ENCODE assay signal across 24 cellular contexts in genomic region chr5:116045821-116046220, GRCh38. TPM values are rescaled to one million over a fixed set of nuclear protein-coding genes. Genes with fewer than 3 reads are reported as not detected.
A peak's percentile ranks its signal among the peaks of the same experiment; 100 is the strongest.
DNase-seq lines count a peak whose midpoint lies in the region; ATAC-seq, FAIRE-seq and TF ChIP-seq lines count a peak whose summit lies in the region.
"Had no signal": no experiment of that assay in that cellular context is flagged by ENCODE, and none has a peak within 500 bp of the region (broad histone marks: within the 10 kb centered on the region; RNA-seq: fewer than 3 reads in every experiment).

No MANE protein-coding gene starts in this region.

- H3K36me3 ChIP-seq in astrocyte (ENCODE audit: insufficient read depth, low read length) = no peaks in the 10 kb centered on the region
- H3K36me3 ChIP-seq: Peyer's patch, SJSA1 had no signal

- H3K27me3 Mint-ChIP-seq in astrocyte (ENCODE audit: low read depth, unreplicated experiment) = no peaks in the 10 kb centered on the region
- H3K27me3 Mint-ChIP-seq in activated CD4-positive, alpha-beta memory T cell treated with anti-CD3 and anti-CD28 coated beads, Interleukin-2, amount 10 ng/mL, durations not matched to agents 7 days and 5 days = peaks cover 19% of the 10 kb centered on the region
- H3K27me3 Mint-ChIP-seq: B cell had no signal

- no peaks in the 10 kb centered on the region for H3K79me2 ChIP-seq in astrocyte (ENCODE audit: insufficient read depth, low read length)

- H3K27ac ChIP-seq in astrocyte (ENCODE audit: low read depth, low read length) = no peak overlapping the region
- H3K27ac ChIP-seq: A549, Peyer's patch, SJSA1 had no signal

- CTCF ChIA-PET in activated CD4-positive, alpha-beta memory T cell treated with anti-CD3 and anti-CD28 coated beads, Interleukin-2, amount 10 ng/mL, durations not matched to agents 7 days and 5 days (lab: Charles Lee) = no interaction called here

- TF ChIP-seq CTCF in astrocyte (IDR thresholded peaks at IDR 0.05; ENCODE audit: insufficient read depth, low read depth, low read length) = no peak

- H4K20me1 ChIP-seq in astrocyte (ENCODE audit: insufficient read depth, low read length) = no peaks in the 10 kb centered on the region

- DNase-seq in NCI-H524 (lab: John Stamatoyannopoulos, UW) (peak; percentile 26 to 56), NCI-H524 treated with DMSO at 0.1 percent for 48 hours (lab: John Stamatoyannopoulos, UW) (no peak), M059J (ENCODE audit: low read depth) (peak; percentile 53), astrocyte (ENCODE audit: low read depth) (peak; percentile 12), skeletal muscle cell (ENCODE audit: low read depth) (peak; percentile 12)
- DNase-seq in stimulated activated naive CD8-positive, alpha-beta T cell treated with anti-CD3 and anti-CD28 coated beads, Interleukin-15, Interleukin-2, amounts not matched to agents 100 U/mL and 50 U/mL, for 24 hours = no peak
- no peak for DNase-seq in activated CD4-positive, alpha-beta memory T cell treated with anti-CD3 and anti-CD28 coated beads, Interleukin-2, amount 10 ng/mL, durations not matched to agents 7 days and 5 days
- DNase-seq in activated CD4-positive, CD25-positive, alpha-beta regulatory T cell treated with anti-CD3 and anti-CD28 coated beads, Interleukin-2, amount 50 U/mL, for 72 hours = no peak
- DNase-seq: DMS79, GOT3, HCEC 1CT, IMR-90, NCI-H1436, NCI-H187 treated with DMSO at 0.1 percent for 48 hours, NCI-H2107, NCI-H2227 treated with DMSO at 0.1 percent for 48 hours, NCI-H526 treated with DMSO at 0.1 percent for 48 hours, Peyer's patch had no signal

- no peak overlapping the region for H3K9ac ChIP-seq in astrocyte (ENCODE audit: low read length)

- H3K36me3 Mint-ChIP-seq in astrocyte (ENCODE audit: low read depth, unreplicated experiment) = no peaks in the 10 kb centered on the region
- no peaks in the 10 kb centered on the region for H3K36me3 Mint-ChIP-seq in activated CD4-positive, alpha-beta memory T cell treated with anti-CD3 and anti-CD28 coated beads, Interleukin-2, amount 10 ng/mL, durations not matched to agents 7 days and 5 days (ENCODE audit: low read depth)
- H3K36me3 Mint-ChIP-seq: CD14-positive monocyte had no signal

- H3K9me3 ChIP-seq in astrocyte (ENCODE audit: insufficient read depth, low read depth, low read length) = no peaks in the 10 kb centered on the region
- H3K9me3 ChIP-seq: A549, Peyer's patch, SJSA1 had no signal

- H3K4me1 Mint-ChIP-seq in astrocyte (ENCODE audit: low read depth, unreplicated experiment) = peaks cover 13% of the 10 kb centered on the region
- H3K4me1 Mint-ChIP-seq in activated CD4-positive, alpha-beta memory T cell treated with anti-CD3 and anti-CD28 coated beads, Interleukin-2, amount 10 ng/mL, durations not matched to agents 7 days and 5 days = peaks cover 2% of the 10 kb centered on the region
- H3K4me1 Mint-ChIP-seq: CD14-positive monocyte had no signal

- POLR2A ChIA-PET in activated CD4-positive, alpha-beta memory T cell treated with anti-CD3 and anti-CD28 coated beads, Interleukin-2, amount 10 ng/mL, durations not matched to agents 7 days and 5 days (lab: Charles Lee) = no interaction called here

- H3K27me3 ChIP-seq in astrocyte (ENCODE audit: insufficient read depth, low read length) = no peaks in the 10 kb centered on the region
- H3K27me3 ChIP-seq: Peyer's patch had no signal

- no peaks in the 10 kb centered on the region for H3K9me3 Mint-ChIP-seq in astrocyte (ENCODE audit: unreplicated experiment)
- no peaks in the 10 kb centered on the region for H3K9me3 Mint-ChIP-seq in activated CD4-positive, alpha-beta memory T cell treated with anti-CD3 and anti-CD28 coated beads, Interleukin-2, amount 10 ng/mL, durations not matched to agents 7 days and 5 days

- no peak overlapping the region for H3K4me2 ChIP-seq in astrocyte (ENCODE audit: low read length)
- H3K4me2 ChIP-seq: A549 had no signal

- H3K4me3 ChIP-seq in astrocyte (ENCODE audit: insufficient read depth, low read depth, low read length) = no peak overlapping the region
- no peak overlapping the region for H3K4me3 ChIP-seq in skeletal muscle cell (ENCODE audit: low read depth, low read length)
- H3K4me3 ChIP-seq: A549, Peyer's patch, SJSA1 had no signal

- no peak for FAIRE-seq in astrocyte (lab: Jason Lieb, UNC)
- FAIRE-seq: A549, GM19239 had no signal

- no peak overlapping the region for H3K27ac Mint-ChIP-seq in astrocyte (ENCODE audit: unreplicated experiment)
- no peak overlapping the region for H3K27ac Mint-ChIP-seq in activated CD4-positive, alpha-beta memory T cell treated with anti-CD3 and anti-CD28 coated beads, Interleukin-2, amount 10 ng/mL, durations not matched to agents 7 days and 5 days
- H3K27ac Mint-ChIP-seq: B cell, CD14-positive monocyte had no signal

- H2AFZ ChIP-seq in astrocyte (ENCODE audit: low read depth, low read length) = no peak overlapping the region

- no peak overlapping the region for H3K4me3 Mint-ChIP-seq in astrocyte (ENCODE audit: unreplicated experiment)
- no peak overlapping the region for H3K4me3 Mint-ChIP-seq in activated CD4-positive, alpha-beta memory T cell treated with anti-CD3 and anti-CD28 coated beads, Interleukin-2, amount 10 ng/mL, durations not matched to agents 7 days and 5 days
- H3K4me3 Mint-ChIP-seq: B cell, CD14-positive monocyte had no signal

- no peaks in the 10 kb centered on the region for H3K4me1 ChIP-seq in astrocyte (ENCODE audit: insufficient read depth, low read length)
- H3K4me1 ChIP-seq: A549, Peyer's patch, SJSA1 had no signal

- ATAC-seq in stimulated activated naive CD8-positive, alpha-beta T cell treated with anti-CD3 and anti-CD28 coated beads, Interleukin-15, Interleukin-2, amounts not matched to agents 100 U/mL and 50 U/mL, for 24 hours = no peak
- ATAC-seq: A549 had no signal

RNA-seq across cellular contexts. Expression of gene ARL14EPL, which starts 13.5 kb away (rescaled TPM):
- 0.37 TPM in 1 of 2 replicates, not detected in the other for total RNA-seq in M059J (2014; rRNA removed; shearing (Covaris generic))
- total RNA-seq in astrocyte = not detected in 2 replicates
- not detected for total RNA-seq in activated CD4-positive, alpha-beta memory T cell treated with anti-CD3 and anti-CD28 coated beads, Interleukin-2, amount 10 ng/mL, durations not matched to agents 7 days and 5 days
- total RNA-seq: B cell, IMR-90, MCF 10A, Peyer's patch had no signal

RNA-seq across cellular contexts. Expression of gene COMMD10, which starts 39.0 kb away (rescaled TPM):
- total RNA-seq in M059J (2014; rRNA removed; shearing (Covaris generic)) = 38.7 and 42.2 TPM in 2 replicates
- total RNA-seq in astrocyte = 18.1 and 18.4 TPM in 2 replicates
- total RNA-seq in activated CD4-positive, alpha-beta memory T cell treated with anti-CD3 and anti-CD28 coated beads, Interleukin-2, amount 10 ng/mL, durations not matched to agents 7 days and 5 days = 10 to 100 TPM; 21.7 to 22.5 TPM

Comparison
In these comparisons a context has a peak if more than half of its experiments do, and no peak if none do; other contexts are left out.
1. DNase-seq: peak in NCI-H524 (2 of 2), M059J (single experiment), astrocyte (single experiment) and skeletal muscle cell (single experiment); none in NCI-H524 treated with DMSO at 0.1 percent for 48 hours (single experiment), stimulated activated naive CD8-positive, alpha-beta T cell treated with anti-CD3 and anti-CD28 coated beads, Interleukin-15, Interleukin-2, amounts not matched to agents 100 U/mL and 50 U/mL, for 24 hours (single experiment), activated CD4-positive, alpha-beta memory T cell treated with anti-CD3 and anti-CD28 coated beads, Interleukin-2, amount 10 ng/mL, durations not matched to agents 7 days and 5 days (single experiment) and activated CD4-positive, CD25-positive, alpha-beta regulatory T cell treated with anti-CD3 and anti-CD28 coated beads, Interleukin-2, amount 50 U/mL, for 72 hours (single experiment).